Comparison of ENCODE assay signal across 22 cellular contexts in the genomic region with DNA sequence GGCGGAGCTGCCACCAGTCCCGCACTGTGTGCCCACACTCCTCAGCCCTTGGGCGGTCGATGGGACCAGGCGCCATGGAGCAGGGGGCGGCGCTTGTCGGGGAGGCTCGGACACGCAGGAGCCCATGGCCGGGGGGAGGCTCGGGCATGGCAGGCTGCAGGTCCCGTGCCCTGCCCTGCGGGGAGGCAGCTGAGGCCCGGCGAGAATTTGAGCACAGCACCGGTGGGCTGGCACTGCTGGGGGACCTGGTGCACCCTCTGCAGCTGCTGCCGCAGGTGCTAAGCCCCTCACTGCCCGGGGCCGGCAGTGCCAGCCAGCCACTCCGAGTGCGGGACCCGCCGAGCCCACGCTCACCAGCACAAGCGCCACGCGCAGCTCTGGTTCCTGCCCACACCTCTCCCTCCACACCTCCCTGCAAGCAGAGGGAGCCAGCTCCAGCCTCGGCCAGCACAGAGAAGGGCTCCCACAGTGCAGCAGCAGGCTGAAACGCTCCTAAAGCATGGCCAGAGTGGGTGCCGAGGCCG.
"Had no signal": no experiment of that assay in that cellular context is flagged by ENCODE, and none has a peak within 500 bp of the region (broad histone marks: within the 10 kb centered on the region; RNA-seq: fewer than 3 reads in every experiment).

No MANE protein-coding gene starts in this region.

- H3K4me1 ChIP-seq: colonic mucosa, lower lobe of right lung, neural progenitor cell, parathyroid adenoma, psoas muscle, sigmoid colon had no signal

- H3K36me3 Mint-ChIP-seq: memory B cell; natural killer cell treated with Interleukin-12 subunit alpha and Interleukin-12 subunit beta and Interleukin-15 and Interleukin-18, amount 100 ng/mL, for 72 hours; neural progenitor cell; stimulated activated naive B cell treated with anti-CD40 and anti-IgM and Interleukin-4, amounts not matched to agents 10 μg/mL and 1 μg/mL and 100 μg/mL, for 72 hours had no signal

- H3K36me3 ChIP-seq: colonic mucosa, lower lobe of right lung, neural progenitor cell, sigmoid colon had no signal

- DNase-seq: colonic mucosa; dermis blood vessel endothelial cell; erythroblast; foreskin melanocyte; hypothalamus; islet precursor cell; lower lobe of right lung; midbrain; occipital lobe; retina; sigmoid colon; stimulated activated CD4-positive, alpha-beta T cell treated with anti-CD3 and anti-CD28 coated beads, Interleukin-2, amount 100 ng/mL, for 24 hours; stimulated activated CD4-positive, alpha-beta T cell treated with anti-CD3 and anti-CD28 coated beads, Interleukin-4, amount 100 ng/mL, for 4 hours; stimulated activated naive B cell treated with anti-CD40 and anti-IgM and Interleukin-4, amounts not matched to agents 10 μg/mL and 1 μg/mL and 100 μg/mL, for 72 hours; trophoblast cell had no signal

- H3K27me3 Mint-ChIP-seq: memory B cell; natural killer cell treated with Interleukin-12 subunit alpha and Interleukin-12 subunit beta and Interleukin-15 and Interleukin-18, amount 100 ng/mL, for 72 hours; stimulated activated naive B cell treated with anti-CD40 and anti-IgM and Interleukin-4, amounts not matched to agents 10 μg/mL and 1 μg/mL and 100 μg/mL, for 72 hours had no signal

- H3K4me3 Mint-ChIP-seq: memory B cell; natural killer cell treated with Interleukin-12 subunit alpha and Interleukin-12 subunit beta and Interleukin-15 and Interleukin-18, amount 100 ng/mL, for 72 hours; neural progenitor cell; stimulated activated naive B cell treated with anti-CD40 and anti-IgM and Interleukin-4, amounts not matched to agents 10 μg/mL and 1 μg/mL and 100 μg/mL, for 72 hours had no signal

- H3K27ac Mint-ChIP-seq: memory B cell; natural killer cell treated with Interleukin-12 subunit alpha and Interleukin-12 subunit beta and Interleukin-15 and Interleukin-18, amount 100 ng/mL, for 72 hours; neural progenitor cell; stimulated activated naive B cell treated with anti-CD40 and anti-IgM and Interleukin-4, amounts not matched to agents 10 μg/mL and 1 μg/mL and 100 μg/mL, for 72 hours had no signal

- H2AFZ ChIP-seq: neural progenitor cell, parathyroid adenoma had no signal

- H3K4me1 Mint-ChIP-seq: memory B cell; neural progenitor cell; stimulated activated naive B cell treated with anti-CD40 and anti-IgM and Interleukin-4, amounts not matched to agents 10 μg/mL and 1 μg/mL and 100 μg/mL, for 72 hours had no signal

- H3K27me3 ChIP-seq: colonic mucosa, neural progenitor cell, sigmoid colon had no signal

- H3K9ac ChIP-seq: neural progenitor cell, parathyroid adenoma had no signal

- ATAC-seq: left lobe of liver; lower lobe of right lung; natural killer cell treated with Interleukin-12 subunit alpha and Interleukin-12 subunit beta and Interleukin-15 and Interleukin-18, amount 100 ng/mL, for 72 hours; psoas muscle; stimulated activated naive B cell treated with anti-CD40 and anti-IgM and Interleukin-4, amounts not matched to agents 10 μg/mL and 1 μg/mL and 100 μg/mL, for 72 hours had no signal

- H3K79me2 ChIP-seq: parathyroid adenoma had no signal

- H3K4me2 ChIP-seq: neural progenitor cell had no signal

- H3K27ac ChIP-seq: colonic mucosa, lower lobe of right lung, neural progenitor cell, parathyroid adenoma, psoas muscle, sigmoid colon, skin epidermis had no signal

- H3K9me3 ChIP-seq: colonic mucosa, psoas muscle, sigmoid colon had no signal

- H3K4me3 ChIP-seq: colonic mucosa, lower lobe of right lung, neural progenitor cell, psoas muscle, sigmoid colon, skin epidermis had no signal
